In the genomic region with DNA sequence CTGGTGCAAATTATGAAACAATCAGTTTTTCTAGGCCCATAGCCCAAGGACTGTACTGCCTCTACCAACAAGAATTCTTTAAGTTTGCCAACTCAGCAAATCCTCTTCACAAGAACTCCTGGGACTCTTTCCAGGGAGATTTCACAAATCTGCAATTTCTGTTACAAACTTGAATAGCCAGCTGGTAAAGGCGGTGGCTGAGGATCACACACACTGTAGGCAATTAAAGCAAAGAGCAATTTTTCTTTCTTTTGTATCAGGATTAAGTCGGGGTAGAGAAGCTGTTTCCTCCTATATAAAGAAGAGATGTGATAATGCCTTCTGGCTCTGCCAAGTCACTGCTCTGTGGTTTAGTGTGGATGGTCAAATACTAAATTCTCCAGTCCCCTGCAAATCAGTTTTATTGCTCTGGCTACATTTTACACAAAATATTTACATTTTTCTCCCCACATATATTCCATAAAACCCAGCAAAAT, we compare ENCODE assay signal across 1 cellular context.
TF ChIP-seq lines count a peak whose summit lies in the region.

No MANE protein-coding gene starts in this region.

TF ChIP-seq in K562, 482 proteins besides CTCF, POLR2A, EP300 and RAD21 (continued from another document):
- TF ChIP-seq NFE2 (IDR thresholded peaks at IDR 0.05; ENCODE audit: low read depth) (peak; percentile 37), MYNN (IDR thresholded peaks at IDR 0.05) (no peak), MYNN (CRISPR knock-in tag; IDR thresholded peaks at IDR 0.05) (no peak), MAFF (IDR thresholded peaks at IDR 0.05; ENCODE audit: low read length) (peak; percentile 99), FOXK1 (CRISPR knock-in tag; IDR thresholded peaks at IDR 0.05; ENCODE audit: borderline replicate concordance) (no peak), USF2 (CRISPR knock-in tag; IDR thresholded peaks at IDR 0.05) (no peak), ATF3 (IDR thresholded peaks at IDR 0.05) (no peak), ATF3 (CRISPR knock-in tag; conservative IDR thresholded peaks at IDR 0.05) (no peak), KAT8 (IDR thresholded peaks at IDR 0.05; ENCODE audit: low read depth) (no peak), HDAC8 (tag; IDR thresholded peaks at IDR 0.05) (no peak), NCOA4 (IDR thresholded peaks at IDR 0.05; ENCODE audit: partially characterized antibody) (no peak), RBBP5 (IDR thresholded peaks at IDR 0.05; ENCODE audit: borderline replicate concordance, insufficient read depth, low read length, poor library complexity, severe bottlenecking) (no peak), XRCC5 (IDR thresholded peaks at IDR 0.05; ENCODE audit: low read depth, low read length) (no peak), PCBP1 (IDR thresholded peaks at IDR 0.05; ENCODE audit: low read depth, low read length, poor library complexity, severe bottlenecking) (no peak), CBFA2T3 (IDR thresholded peaks at IDR 0.05) (no peak), MCM5 (IDR thresholded peaks at IDR 0.05; ENCODE audit: low read depth) (no peak), E2F5 (CRISPR knock-in tag; IDR thresholded peaks at IDR 0.05) (no peak), ILF3 (IDR thresholded peaks at IDR 0.05; ENCODE audit: borderline replicate concordance) (no peak), MAFG (tag; conservative IDR thresholded peaks at IDR 0.05) (peak; percentile 98), ZNF707 (CRISPR knock-in tag; conservative IDR thresholded peaks at IDR 0.05) (no peak), ZNF717 (CRISPR knock-in tag; IDR thresholded peaks at IDR 0.05) (no peak), DACH1 (IDR thresholded peaks at IDR 0.05; ENCODE audit: partially characterized antibody) (no peak), ELK1 (CRISPR knock-in tag; IDR thresholded peaks at IDR 0.05) (no peak), GATA2 (CRISPR knock-in tag; IDR thresholded peaks at IDR 0.05) (no peak), ZNF830 (CRISPR knock-in tag; IDR thresholded peaks at IDR 0.05) (no peak), MAX (CRISPR knock-in tag; IDR thresholded peaks at IDR 0.05) (no peak), HNRNPK (IDR thresholded peaks at IDR 0.05; ENCODE audit: low read depth, low read length, poor library complexity, severe bottlenecking) (no peak), ZNF263 (CRISPR knock-in tag; IDR thresholded peaks at IDR 0.05; ENCODE audit: borderline replicate concordance) (no peak), HNRNPL (IDR thresholded peaks at IDR 0.05; ENCODE audit: low read depth, low read length) (no peak), ZNF140 (CRISPR knock-in tag; IDR thresholded peaks at IDR 0.05) (no peak), CEBPG (CRISPR knock-in tag; IDR thresholded peaks at IDR 0.05) (no peak), CEBPG (tag; conservative IDR thresholded peaks at IDR 0.05 in 1 of 2, IDR thresholded peaks at IDR 0.05 in 1 of 2) (no peak), DMBX1 (CRISPR knock-in tag; IDR thresholded peaks at IDR 0.05; ENCODE audit: borderline replicate concordance) (no peak), MAFK (IDR thresholded peaks at IDR 0.05; ENCODE audit: low read length) (peak; percentile 99), C11orf30 (IDR thresholded peaks at IDR 0.05; ENCODE audit: low read depth) (peak; percentile 98), SOX6 (IDR thresholded peaks at IDR 0.05) (no peak), TEAD1 (CRISPR knock-in tag; IDR thresholded peaks at IDR 0.05) (no peak), SRSF9 (IDR thresholded peaks at IDR 0.05; ENCODE audit: borderline replicate concordance, low read depth, low read length) (no peak)
- TF ChIP-seq, protein P1, sequence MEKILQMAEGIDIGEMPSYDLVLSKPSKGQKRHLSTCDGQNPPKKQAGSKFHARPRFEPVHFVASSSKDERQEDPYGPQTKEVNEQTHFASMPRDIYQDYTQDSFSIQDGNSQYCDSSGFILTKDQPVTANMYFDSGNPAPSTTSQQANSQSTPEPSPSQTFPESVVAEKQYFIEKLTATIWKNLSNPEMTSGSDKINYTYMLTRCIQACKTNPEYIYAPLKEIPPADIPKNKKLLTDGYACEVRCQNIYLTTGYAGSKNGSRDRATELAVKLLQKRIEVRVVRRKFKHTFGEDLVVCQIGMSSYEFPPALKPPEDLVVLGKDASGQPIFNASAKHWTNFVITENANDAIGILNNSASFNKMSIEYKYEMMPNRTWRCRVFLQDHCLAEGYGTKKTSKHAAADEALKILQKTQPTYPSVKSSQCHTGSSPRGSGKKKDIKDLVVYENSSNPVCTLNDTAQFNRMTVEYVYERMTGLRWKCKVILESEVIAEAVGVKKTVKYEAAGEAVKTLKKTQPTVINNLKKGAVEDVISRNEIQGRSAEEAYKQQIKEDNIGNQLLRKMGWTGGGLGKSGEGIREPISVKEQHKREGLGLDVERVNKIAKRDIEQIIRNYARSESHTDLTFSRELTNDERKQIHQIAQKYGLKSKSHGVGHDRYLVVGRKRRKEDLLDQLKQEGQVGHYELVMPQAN (IDR thresholded peaks at IDR 0.05; ENCODE audit: borderline replicate concordance): no peak
